In the genomic region with DNA sequence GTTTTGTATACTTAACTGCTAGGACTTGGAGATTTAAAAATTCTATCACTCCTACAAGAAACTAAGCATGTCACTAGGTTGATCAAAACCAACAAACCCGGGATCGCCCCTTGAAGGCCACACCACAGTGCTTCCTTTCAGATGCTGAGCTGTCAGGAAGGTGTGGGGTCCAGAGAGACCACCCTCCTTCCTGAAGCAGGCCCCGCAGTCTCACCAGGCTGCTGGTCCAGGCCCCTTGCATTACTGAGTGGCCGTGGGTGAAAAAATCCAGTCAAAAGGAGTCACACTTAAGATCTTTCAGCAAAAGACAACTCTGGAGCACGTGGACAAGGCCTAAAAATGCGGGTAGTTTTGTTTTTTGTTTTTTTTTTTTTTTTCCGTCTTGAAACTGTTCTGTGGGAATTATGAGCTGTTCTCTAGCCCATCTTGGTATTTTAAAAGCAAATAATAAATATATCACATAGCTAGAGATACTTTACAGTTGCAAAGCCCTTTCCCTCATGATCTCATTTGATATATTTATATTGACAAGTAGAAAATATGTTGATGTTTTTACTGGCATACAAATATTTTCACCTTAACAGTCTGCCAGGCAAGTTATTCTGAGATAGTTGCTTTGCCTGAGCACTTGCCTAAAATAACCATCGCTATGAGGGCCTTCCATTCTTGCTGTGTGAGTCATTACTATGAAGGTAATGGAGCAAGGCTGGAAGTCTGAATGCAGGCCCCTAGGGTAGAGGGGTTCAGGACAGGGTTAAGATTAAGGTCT, we compare ENCODE assay signal across 11 cellular contexts.
A peak's percentile ranks its signal among the peaks of the same experiment; 100 is the strongest.
DNase-seq lines count a peak whose midpoint lies in the region; ATAC-seq, FAIRE-seq and TF ChIP-seq lines count a peak whose summit lies in the region.
"Had no signal": no experiment of that assay in that cellular context is flagged by ENCODE, and none has a peak within 500 bp of the region (broad histone marks: within the 10 kb centered on the region; RNA-seq: fewer than 3 reads in every experiment).

No MANE protein-coding gene starts in this region.

- ATAC-seq in GM18867 (IDR thresholded peaks at IDR 0.05; ENCODE audit: unreplicated experiment) (no peak), GM18511 (IDR thresholded peaks at IDR 0.05; ENCODE audit: unreplicated experiment) (no peak)
- no peak for ATAC-seq in activated CD4-positive, alpha-beta T cell treated with anti-CD3 and anti-CD28 coated beads for 36 hours

- H2BK5ac ChIP-seq in H9 (ENCODE audit: insufficient read length, low read length) = no peak overlapping the region

- no peak overlapping the region for H3K9ac ChIP-seq in H9 (ENCODE audit: extremely low read depth, insufficient read length, low read length)
- H3K9ac ChIP-seq in astrocyte (ENCODE audit: low read length) = peak overlapping the region; percentile 19
- peak overlapping the region; percentile 30 for H3K9ac ChIP-seq in skeletal muscle satellite cell (ENCODE audit: low read depth, low read length)

- no peak overlapping the region for H2BK12ac ChIP-seq in H9 (ENCODE audit: insufficient read length, low read depth, low read length)

- POLR2A ChIA-PET in activated CD4-positive, alpha-beta T cell treated with anti-CD3 and anti-CD28 coated beads for 36 hours (lab: Charles Lee) = no interaction called here

- no peak overlapping the region for H2BK20ac ChIP-seq in H9 (ENCODE audit: low read depth, low read length, poor library complexity, severe bottlenecking)

- H3K27me3 Mint-ChIP-seq in H9 (ENCODE audit: low read depth) (no peaks in the 10 kb centered on the region), astrocyte (ENCODE audit: low read depth, unreplicated experiment) (no peaks in the 10 kb centered on the region)
- H3K27me3 Mint-ChIP-seq in activated CD4-positive, alpha-beta T cell treated with anti-CD3 and anti-CD28 coated beads for 36 hours = no peaks in the 10 kb centered on the region

- H3K4ac ChIP-seq in H9 (ENCODE audit: low read depth, low read length) = no peak overlapping the region

- H4K20me1 ChIP-seq in H9 (ENCODE audit: control insufficient read depth, insufficient read depth, insufficient read length) (no peaks in the 10 kb centered on the region), astrocyte (ENCODE audit: insufficient read depth, low read length) (no peaks in the 10 kb centered on the region)

- H3K27ac ChIP-seq in H9 (ENCODE audit: insufficient read length, low read depth, low read length) = no peak overlapping the region
- H3K27ac ChIP-seq in astrocyte (ENCODE audit: low read depth, low read length) = peak overlapping the region; percentile 33
- H3K27ac ChIP-seq in right atrium auricular region = peak overlapping the region; percentile 68 to 93

- H3K4me3 Mint-ChIP-seq in H9 = no peak overlapping the region
- H3K4me3 Mint-ChIP-seq in astrocyte (ENCODE audit: unreplicated experiment) = no peak overlapping the region
- H3K4me3 Mint-ChIP-seq in activated CD4-positive, alpha-beta T cell treated with anti-CD3 and anti-CD28 coated beads for 36 hours = no peak overlapping the region

- H4K91ac ChIP-seq in H9 (ENCODE audit: insufficient read length, low read depth, low read length) = no peak overlapping the region

- H3K9me3 ChIP-seq in H9 (ENCODE audit: control insufficient read depth, low read depth, low read length) (no peaks in the 10 kb centered on the region), astrocyte (ENCODE audit: insufficient read depth, low read depth, low read length) (no peaks in the 10 kb centered on the region), right atrium auricular region (no peaks in the 10 kb centered on the region), skeletal muscle satellite cell (replicated peaks; ENCODE audit: low read length) (no peaks in the 10 kb centered on the region)

- no peak overlapping the region for H4K8ac ChIP-seq in H9 (replicated peaks; ENCODE audit: insufficient read length, low read depth, low read length)

- H3K27me3 ChIP-seq in H9 (ENCODE audit: insufficient read depth, low read length) (no peaks in the 10 kb centered on the region), astrocyte (ENCODE audit: insufficient read depth, low read length) (no peaks in the 10 kb centered on the region), right atrium auricular region (no peaks in the 10 kb centered on the region), skeletal muscle satellite cell (ENCODE audit: control insufficient read depth, insufficient read depth, low read length) (no peaks in the 10 kb centered on the region)

- no peak overlapping the region for H2BK15ac ChIP-seq in H9 (ENCODE audit: low read depth, low read length)

- no peaks in the 10 kb centered on the region for H3K23me2 ChIP-seq in H9 (ENCODE audit: insufficient read length, low read depth, low read length, poor library complexity, severe bottlenecking)

- H3T11ph ChIP-seq in H9 (ENCODE audit: low read length) = no peak overlapping the region

- H3K36me3 ChIP-seq in astrocyte (ENCODE audit: insufficient read depth, low read length) (no peaks in the 10 kb centered on the region), right atrium auricular region (peaks cover 40% of the 10 kb centered on the region), skeletal muscle satellite cell (ENCODE audit: insufficient read depth, low read length) (no peaks in the 10 kb centered on the region)

- intact Hi-C loops in activated CD4-positive, alpha-beta T cell treated with anti-CD3 and anti-CD28 coated beads for 36 hours (cut with DNase I, micrococcal nuclease) = no loop called here

- H3K27ac Mint-ChIP-seq in H9 (peak overlapping the region in 2 of 3 experiments; percentile 27 to 50; a peak in 2 of 7 replicates), astrocyte (ENCODE audit: unreplicated experiment) (peak overlapping the region; percentile 79)
- no peak overlapping the region for H3K27ac Mint-ChIP-seq in activated CD4-positive, alpha-beta T cell treated with anti-CD3 and anti-CD28 coated beads for 36 hours

- H3K36me3 Mint-ChIP-seq in H9 (ENCODE audit: insufficient read depth in 1 of 3, low read depth in 3 of 3) (peaks cover 0 to 5% (median 0%) of the 10 kb centered on the region in 3 experiments; a peak in 2 of 7 replicates), astrocyte (ENCODE audit: low read depth, unreplicated experiment) (peaks cover 5% of the 10 kb centered on the region)
- H3K36me3 Mint-ChIP-seq in activated CD4-positive, alpha-beta T cell treated with anti-CD3 and anti-CD28 coated beads for 36 hours (ENCODE audit: low read depth) = peaks cover 6% of the 10 kb centered on the region

- peak overlapping the region; percentile 50; the same call in 1 of the 2 replicates for H3K14ac ChIP-seq in H9 (ENCODE audit: insufficient read depth, low read length)

- no peak for FAIRE-seq in astrocyte (lab: Jason Lieb, UNC)

- no peak overlapping the region for H3K18ac ChIP-seq in H9 (ENCODE audit: insufficient read length, low read depth, low read length)

- no peaks in the 10 kb centered on the region for H3K4me1 ChIP-seq in H9 (ENCODE audit: insufficient read depth, low read length)
- peaks cover 16% of the 10 kb centered on the region for H3K4me1 ChIP-seq in astrocyte (ENCODE audit: insufficient read depth, low read length)
- peaks cover 0 to 48% of the 10 kb centered on the region in 2 donors for H3K4me1 ChIP-seq in right atrium auricular region
- H3K4me1 ChIP-seq in skeletal muscle satellite cell (ENCODE audit: control insufficient read depth, insufficient read depth, low read length) = peaks cover 14% of the 10 kb centered on the region

- H3K23ac ChIP-seq in H9 (ENCODE audit: insufficient read length, low read depth, low read length) = no peak overlapping the region

- H3K4me2 ChIP-seq in H9 (ENCODE audit: insufficient read depth, insufficient read length, low read length) (no peak overlapping the region), astrocyte (ENCODE audit: low read length) (peak overlapping the region; percentile 36), skeletal muscle satellite cell (ENCODE audit: low read length) (peak overlapping the region; percentile 13)

- in situ Hi-C loops in GM13977 (cut with MboI; ENCODE audit: low pct_unique_long_range_greater_than_20kb, low sequenced_read_pairs, unreplicated experiment) = no loop called here

- CTCF ChIA-PET in activated CD4-positive, alpha-beta T cell treated with anti-CD3 and anti-CD28 coated beads for 36 hours (lab: Charles Lee) = interaction anchor here (0.6 kb wide), 1 partner anchor 154 kb away, joined by 5 read pairs; no protein-coding TSS in a partner anchor

- no peaks in the 10 kb centered on the region for H3K79me1 ChIP-seq in H9 (ENCODE audit: insufficient read depth, low read depth, low read length, poor library complexity, severe bottlenecking)

- DNase-seq in H9 (peak; percentile 33), astrocyte (ENCODE audit: low read depth) (peak; percentile 84), right atrium auricular region (ENCODE audit: low spot score) (no peak), GM13977 (ENCODE audit: low spot score) (no peak)
- DNase-seq in activated CD4-positive, alpha-beta T cell treated with anti-CD3 and anti-CD28 coated beads for 36 hours = no peak
- DNase-seq: GDM1, OCI-M1 had no signal

- H2BK120ac ChIP-seq in H9 (ENCODE audit: low read depth, low read length, poor library complexity, severe bottlenecking) = no peak overlapping the region

- WGBS in H9 (ENCODE audit: extremely low coverage, insufficient read length, low lambda C conversion rate) = no CpG with 5 or more reads among the region's 8 CpGs

- H3K4me1 Mint-ChIP-seq in H9 (peaks cover 8 to 11% of the 10 kb centered on the region in 2 experiments), astrocyte (ENCODE audit: low read depth, unreplicated experiment) (peaks cover 26% of the 10 kb centered on the region)
- peaks cover 11% of the 10 kb centered on the region for H3K4me1 Mint-ChIP-seq in activated CD4-positive, alpha-beta T cell treated with anti-CD3 and anti-CD28 coated beads for 36 hours

- H3K4me3 ChIP-seq in astrocyte (ENCODE audit: insufficient read depth, low read depth, low read length) (no peak overlapping the region), right atrium auricular region (no peak overlapping the region), skeletal muscle satellite cell (ENCODE audit: low read length) (no peak overlapping the region)
- H3K4me3 ChIP-seq: skin epidermis had no signal

- no peak for TF ChIP-seq CTCF in H9 (conservative IDR thresholded peaks at IDR 0.05)
- TF ChIP-seq CTCF in astrocyte (IDR thresholded peaks at IDR 0.05; ENCODE audit: insufficient read depth, low read depth, low read length) = no peak
- TF ChIP-seq CTCF in right atrium auricular region (IDR thresholded peaks at IDR 0.05) = no peak
- TF ChIP-seq CTCF in GM13977 (IDR thresholded peaks at IDR 0.05; ENCODE audit: extremely low read depth, insufficient read depth, missing control alignments) = no peak

- no peak overlapping the region for H4K5ac ChIP-seq in H9 (ENCODE audit: insufficient read length, low read depth, low read length)

- no peaks in the 10 kb centered on the region for H3K79me2 ChIP-seq in H9 (ENCODE audit: insufficient read depth, low read length)
- no peaks in the 10 kb centered on the region for H3K79me2 ChIP-seq in astrocyte (ENCODE audit: insufficient read depth, low read length)

- H2AFZ ChIP-seq in H9 (ENCODE audit: low read length) (no peak overlapping the region), astrocyte (ENCODE audit: low read depth, low read length) (no peak overlapping the region)

- no peak overlapping the region for H2AK5ac ChIP-seq in H9 (ENCODE audit: insufficient read length, low read length)

- H3K9me3 Mint-ChIP-seq in H9 (no peaks in the 10 kb centered on the region), astrocyte (ENCODE audit: unreplicated experiment) (no peaks in the 10 kb centered on the region)
- H3K9me3 Mint-ChIP-seq in activated CD4-positive, alpha-beta T cell treated with anti-CD3 and anti-CD28 coated beads for 36 hours (ENCODE audit: low read depth) = no peaks in the 10 kb centered on the region

- H3K56ac ChIP-seq in H9 (ENCODE audit: insufficient read length, low read depth, low read length) = no peak overlapping the region

Comparison
In these comparisons a context has a peak if more than half of its experiments do, and no peak if none do; other contexts are left out.
1. DNase-seq: peak in H9 (single experiment) and astrocyte (single experiment); none in right atrium auricular region (single experiment), GM13977 (single experiment) and activated CD4-positive, alpha-beta T cell treated with anti-CD3 and anti-CD28 coated beads for 36 hours (single experiment).